Comparison of ENCODE assay signal across 18 cellular contexts in genomic region chr1:5269901-5270300, GRCh38.
DNase-seq lines count a peak whose midpoint lies in the region; ATAC-seq, FAIRE-seq and TF ChIP-seq lines count a peak whose summit lies in the region.
"Had no signal": no experiment of that assay in that cellular context is flagged by ENCODE, and none has a peak within 500 bp of the region (broad histone marks: within the 10 kb centered on the region; RNA-seq: fewer than 3 reads in every experiment).

No MANE protein-coding gene starts in this region.

- no peaks in the 10 kb centered on the region for H4K20me1 ChIP-seq in H1 (replicated peaks in 1 of 2; ENCODE audit: control insufficient read depth in 1 of 2, insufficient read depth in 2 of 2, low read length in 2 of 2)

- H3K4ac ChIP-seq in H1 (replicated peaks; ENCODE audit: insufficient read length, low read depth, low read length) (peak overlapping the region; percentile 25), neuronal stem cell (ENCODE audit: low read length) (no peak overlapping the region)

- H3K9me3 ChIP-seq in H1 (ENCODE audit: insufficient read depth in 2 of 2, low read depth in 1 of 2, low read length in 1 of 2) (0 out of 4 replicates have a peak, but pooled peaks cover 0 to 3% of the 10 kb centered on the region in 2 experiments), endodermal cell (ENCODE audit: control insufficient read depth, low read length) (no peaks in the 10 kb centered on the region), neuronal stem cell (replicated peaks in 1 of 2; ENCODE audit: control insufficient read depth in 2 of 2, insufficient read depth in 1 of 2, low read depth in 1 of 2, low read length in 2 of 2) (no peaks in the 10 kb centered on the region)

- TF ChIP-seq CTCF in H1 (IDR thresholded peaks at IDR 0.05; ENCODE audit: control extremely low read depth in 1 of 3, insufficient read depth in 1 of 3, low read depth in 1 of 3, low read length in 3 of 3) (no peak), endodermal cell (conservative IDR thresholded peaks at IDR 0.05) (no peak)

- H2BK12ac ChIP-seq in H1 (ENCODE audit: low read depth, low read length) (0 out of 2 replicates have a peak overlapping the region, but pooled peaks have one; percentile 9), neuronal stem cell (ENCODE audit: low read length) (no peak overlapping the region)

- H3K9me3 Mint-ChIP-seq in endodermal cell = peaks cover 11% of the 10 kb centered on the region

- H3K23ac ChIP-seq in H1 (ENCODE audit: insufficient read length) (no peak overlapping the region), neuronal stem cell (ENCODE audit: low read depth, low read length, poor library complexity) (peak overlapping the region; percentile 27)

- H2BK120ac ChIP-seq in H1 (replicated peaks; ENCODE audit: low read depth, low read length) (no peak overlapping the region), neuronal stem cell (ENCODE audit: low read depth, low read length) (no peak overlapping the region)

- H3K18ac ChIP-seq in H1 (ENCODE audit: extremely low read depth, low read length) (no peak overlapping the region), neuronal stem cell (ENCODE audit: low read length) (peak overlapping the region; percentile 20)

- H2BK20ac ChIP-seq in H1 (ENCODE audit: low read length) = no peak overlapping the region

- H4K91ac ChIP-seq in H1 (replicated peaks; ENCODE audit: insufficient read length, low read length) (no peak overlapping the region), neuronal stem cell (ENCODE audit: low read depth, low read length, poor library complexity) (no peak overlapping the region)

- no peak for TF ChIP-seq POLR2A in H1 (IDR thresholded peaks at IDR 0.05; ENCODE audit: control extremely low read depth in 1 of 2, low read depth in 2 of 2, low read length in 2 of 2)

- no peak overlapping the region for H2BK5ac ChIP-seq in H1 (ENCODE audit: low read depth, low read length)
- H2BK5ac ChIP-seq in neuronal stem cell (ENCODE audit: low read length) = no peak overlapping the region

- no peaks in the 10 kb centered on the region for H3K36me3 Mint-ChIP-seq in endodermal cell (ENCODE audit: low read depth)
- H3K36me3 Mint-ChIP-seq: CD4-positive, alpha-beta memory T cell had no signal

- POLR2A ChIA-PET in H1 (lab: Charles Lee; ENCODE audit: partially characterized antibody) = no interaction called here

- H3K79me1 ChIP-seq in H1 (ENCODE audit: low read depth, low read length) = no peaks in the 10 kb centered on the region
- H3K79me1 ChIP-seq in neuronal stem cell (ENCODE audit: low read depth, low read length) = no peaks in the 10 kb centered on the region

- H3K4me2 ChIP-seq in H1 (ENCODE audit: insufficient read depth in 1 of 2, low read depth in 2 of 2, low read length in 2 of 2) = no peak overlapping the region
- no peak overlapping the region for H3K4me2 ChIP-seq in neuronal stem cell (ENCODE audit: insufficient read depth, low read length, poor library complexity, severe bottlenecking)
- H3K4me2 ChIP-seq: GM23338 had no signal

- TF ChIP-seq EP300 in H1 (IDR thresholded peaks at IDR 0.05; ENCODE audit: borderline replicate concordance in 1 of 2, low read depth in 2 of 2, low read length in 2 of 2) = no peak

- TF ChIP-seq RAD21 in H1 (IDR thresholded peaks at IDR 0.05 in 1 of 2, conservative IDR thresholded peaks at IDR 0.05 in 1 of 2; ENCODE audit: low read depth in 2 of 2, low read length in 2 of 2) = no peak

- WGBS in H1 (ENCODE audit: extremely low coverage in 1 of 2, insufficient coverage in 1 of 2, insufficient read length in 1 of 2, insufficient replicate concordance in 2 of 2, low coverage in 1 of 2, low lambda C conversion rate in 2 of 2, missing lambda C conversion rate in 1 of 2), 2 experiments = 100% methylated on average over 3 of the region's 3 CpGs; no CpG with 5 or more reads in 1 of the 2 experiments
- WGBS in endodermal cell (ENCODE audit: insufficient coverage in 1 of 2, insufficient read length in 1 of 2), 2 experiments = 100% methylated on average over 2 to 3 of the region's 3 CpGs
- no CpG with 5 or more reads among the region's 3 CpGs for WGBS in neuronal stem cell (ENCODE audit: extremely low coverage in 2 of 2, insufficient read length in 2 of 2, insufficient replicate concordance in 1 of 2), 2 donors

- peak overlapping the region; percentile 39 for H2AK5ac ChIP-seq in H1 (ENCODE audit: low read depth, low read length)
- no peak overlapping the region for H2AK5ac ChIP-seq in neuronal stem cell (ENCODE audit: low read depth, low read length)

- H4K5ac ChIP-seq in H1 (ENCODE audit: insufficient read length, low read depth, low read length) = no peak overlapping the region

- H3K4me3 Mint-ChIP-seq in endodermal cell = no peak overlapping the region
- H3K4me3 Mint-ChIP-seq: CD4-positive, alpha-beta memory T cell; GM23338 had no signal

- H2BK15ac ChIP-seq in H1 (ENCODE audit: low read length) (peak overlapping the region; percentile 95; the same call in 1 of the 2 replicates), neuronal stem cell (ENCODE audit: low read length) (no peak overlapping the region)

- no peaks in the 10 kb centered on the region for H3K23me2 ChIP-seq in H1 (ENCODE audit: low read depth, low read length)

- H3K4me1 ChIP-seq in H1 (replicated peaks in 1 of 4; ENCODE audit: control insufficient read depth in 3 of 4, insufficient read depth in 4 of 4, low read length in 3 of 4) = peaks cover 0 to 11% (median 6%) of the 10 kb centered on the region in 4 experiments; a peak in 6 of 7 replicates
- peaks cover 3% of the 10 kb centered on the region for H3K4me1 ChIP-seq in endodermal cell (ENCODE audit: control insufficient read depth, insufficient read depth, low read length)
- H3K4me1 ChIP-seq in neuronal stem cell (ENCODE audit: control insufficient read depth in 2 of 2, insufficient read depth in 1 of 2, low read depth in 1 of 2, low read length in 2 of 2) = peaks cover 0 to 17% of the 10 kb centered on the region in 2 donors

- H3K27me3 ChIP-seq in H1 (replicated peaks in 1 of 4; ENCODE audit: control insufficient read depth in 3 of 4, extremely low read depth in 1 of 4, insufficient read depth in 3 of 4, low read length in 3 of 4) = peaks cover 0 to 9% (median 3%) of the 10 kb centered on the region in 4 experiments; a peak in 2 of 7 replicates
- H3K27me3 ChIP-seq in endodermal cell (ENCODE audit: control insufficient read depth, insufficient read depth, low read length, poor library complexity, severe bottlenecking) = no peaks in the 10 kb centered on the region
- H3K27me3 ChIP-seq in neuronal stem cell (ENCODE audit: control insufficient read depth in 3 of 3, insufficient read depth in 3 of 3, low read depth in 1 of 3, low read length in 3 of 3) = no peaks in the 10 kb centered on the region

- H2AFZ ChIP-seq in H1 (ENCODE audit: low read length) (no peak overlapping the region), neuronal stem cell (ENCODE audit: low read length) (no peak overlapping the region)
- H2AFZ ChIP-seq: GM23338 had no signal

- no peak overlapping the region for H3K4me3 ChIP-seq in H1 (ENCODE audit: extremely low read depth in 1 of 4, insufficient read depth in 2 of 4, low read depth in 3 of 4, low read length in 4 of 4)
- H3K4me3 ChIP-seq in endodermal cell (ENCODE audit: low read length) = no peak overlapping the region
- no peak overlapping the region for H3K4me3 ChIP-seq in neuronal stem cell (ENCODE audit: low read length in 2 of 2)
- H3K4me3 ChIP-seq: GM23338 had no signal

- DNase-seq in H1 (ENCODE audit: low read depth in 1 of 2, low spot score in 2 of 2) (no peak), endodermal cell (peak; percentile 22), neuronal stem cell (ENCODE audit: low spot score) (no peak), hippocampal formation (lab: John Stamatoyannopoulos, UW) (no peak), NCI-H1048 (lab: John Stamatoyannopoulos, UW) (no peak)
- DNase-seq: C1 segment of cervical spinal cord; Calu3; CD4-positive, alpha-beta memory T cell; COR-L47; DMS53; DMS79 treated with DMSO at 0.1 percent for 48 hours; GF-D8; H7; HCEC 1CT had no signal

- H3K27ac Mint-ChIP-seq in endodermal cell = no peak overlapping the region
- H3K27ac Mint-ChIP-seq: CD4-positive, alpha-beta memory T cell; GM23338 had no signal

- no peak overlapping the region for H3K14ac ChIP-seq in H1 (ENCODE audit: insufficient read length)
- no peak overlapping the region for H3K14ac ChIP-seq in neuronal stem cell (ENCODE audit: low read length)

- peaks cover 39% of the 10 kb centered on the region for H3K4me1 Mint-ChIP-seq in endodermal cell

- ATAC-seq in HG03571 (IDR thresholded peaks at IDR 0.05; ENCODE audit: unreplicated experiment) = no peak
- ATAC-seq: GM23338 had no signal

- CTCF ChIA-PET in H1 (lab: Charles Lee; ENCODE audit: partially characterized antibody) = interaction anchor here (1.0 kb wide), 1 partner anchor 212 kb away, joined by 3 read pairs; no protein-coding TSS in a partner anchor

- H3K56ac ChIP-seq in H1 (replicated peaks; ENCODE audit: insufficient read length, low read depth, low read length) = no peak overlapping the region

- H3K9ac ChIP-seq in H1 (replicated peaks in 1 of 4; ENCODE audit: extremely low read depth in 1 of 4, low read depth in 3 of 4, low read length in 3 of 4) = no peak overlapping the region
- no peak overlapping the region for H3K9ac ChIP-seq in endodermal cell (ENCODE audit: extremely low read depth, low read length, poor library complexity, severe bottlenecking)
- H3K9ac ChIP-seq in neuronal stem cell (ENCODE audit: low read depth, low read length, poor library complexity) = no peak overlapping the region

- H3K27me3 Mint-ChIP-seq in endodermal cell (ENCODE audit: insufficient read depth) = peaks cover 10% of the 10 kb centered on the region

- FAIRE-seq in H1 (lab: Jason Lieb, UNC) = no peak
- FAIRE-seq: GM12891, GM18507 had no signal

- H3K27ac ChIP-seq in H1 (ENCODE audit: low read depth, low read length) (no peak overlapping the region), endodermal cell (ENCODE audit: low read depth, low read length) (no peak overlapping the region), neuronal stem cell (replicated peaks; ENCODE audit: low read length) (no peak overlapping the region)

- H3K36me3 ChIP-seq in H1 (ENCODE audit: control insufficient read depth in 2 of 4, insufficient read depth in 4 of 4, low read length in 3 of 4) = no peaks in the 10 kb centered on the region
- H3K36me3 ChIP-seq in endodermal cell (ENCODE audit: control insufficient read depth, insufficient read depth, low read length) = no peaks in the 10 kb centered on the region
- no peaks in the 10 kb centered on the region for H3K36me3 ChIP-seq in neuronal stem cell (replicated peaks in 1 of 2; ENCODE audit: control insufficient read depth in 2 of 2, insufficient read depth in 2 of 2, low read length in 2 of 2)

- no peak overlapping the region; the same call in 1 of the 2 replicates for H4K8ac ChIP-seq in H1 (ENCODE audit: extremely low read depth, insufficient read depth, low read length)
- no peak overlapping the region for H4K8ac ChIP-seq in neuronal stem cell (ENCODE audit: low read depth, low read length)

- no peaks in the 10 kb centered on the region for H3K79me2 ChIP-seq in H1 (ENCODE audit: control insufficient read depth in 1 of 2, insufficient read depth in 2 of 2, low read length in 2 of 2)

TF ChIP-seq in H1, 55 proteins besides CTCF, POLR2A, EP300 and RAD21 (continues in another document):
- TF ChIP-seq GABPA (IDR thresholded peaks at IDR 0.05; ENCODE audit: borderline replicate concordance, insufficient read depth, low read length) = no peak
